ENCODE assay signal across 8 cellular contexts in the genomic region with DNA sequence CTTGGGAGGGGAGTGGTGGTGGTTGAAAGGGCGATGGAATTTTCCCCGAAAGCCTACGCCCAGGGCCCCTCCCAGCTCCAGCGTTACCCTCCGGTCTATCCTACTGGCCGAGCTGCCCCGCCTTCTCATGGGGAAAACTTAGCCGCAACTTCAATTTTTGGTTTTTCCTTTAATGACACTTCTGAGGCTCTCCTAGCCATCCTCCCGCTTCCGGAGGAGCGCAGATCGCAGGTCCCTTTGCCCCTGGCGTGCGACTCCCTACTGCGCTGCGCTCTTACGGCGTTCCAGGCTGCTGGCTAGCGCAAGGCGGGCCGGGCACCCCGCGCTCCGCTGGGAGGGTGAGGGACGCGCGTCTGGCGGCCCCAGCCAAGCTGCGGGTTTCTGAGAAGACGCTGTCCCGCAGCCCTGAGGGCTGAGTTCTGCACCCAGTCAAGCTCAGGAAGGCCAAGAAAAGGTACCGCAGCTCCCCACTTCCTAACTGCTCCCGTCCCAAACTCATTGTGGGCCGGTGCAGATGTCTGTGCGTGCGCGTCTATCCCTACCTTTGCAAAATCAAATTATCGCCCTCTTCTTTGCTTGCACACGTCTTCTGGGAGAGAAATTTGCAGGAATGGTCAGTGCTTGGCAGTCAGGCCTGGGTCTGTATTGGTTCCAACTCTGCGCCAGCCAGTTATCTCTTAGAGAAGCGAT. TPM values are rescaled to one million over a fixed set of nuclear protein-coding genes. Genes with fewer than 3 reads are reported as not detected.
DNase-seq lines count a peak whose midpoint lies in the region; ATAC-seq and TF ChIP-seq lines count a peak whose summit lies in the region.

No MANE protein-coding gene starts in this region.

- peak overlapping the region; percentile 98 to 99 for H3K4me3 Mint-ChIP-seq in CD14-positive monocyte

- TF ChIP-seq POLR2A in body of pancreas (IDR thresholded peaks at IDR 0.05), result peak in 2 of 3 donors; percentile 42 to 51

- DNase-seq in CD14-positive monocyte (ENCODE audit: low spot score) (no peak), Panc1 (ENCODE audit: low read depth, low spot score) (no peak), body of pancreas (peak; percentile 33 to 61 (median 47)), iris pigment epithelial cell (ENCODE audit: low read depth) (peak; percentile 67), NAMALWA (ENCODE audit: low spot score) (no peak)
- DNase-seq in stimulated activated CD4-positive, alpha-beta T cell treated with anti-CD3 and anti-CD28 coated beads, Interleukin-15, amount 100 ng/mL, for 24 hours, result peak; percentile 56

- ATAC-seq in GM18870 (IDR thresholded peaks at IDR 0.05; ENCODE audit: unreplicated experiment) (peak; percentile 32), HG02981 (IDR thresholded peaks at IDR 0.05; ENCODE audit: unreplicated experiment) (peak; percentile 42), Panc1 (peak; percentile 89), body of pancreas (peak; percentile 81)

- intact Hi-C loops in CD14-positive monocyte (cut with micrococcal nuclease) (loop anchor here (5.0 to 10.0 kb wide), 4 partner anchors 48 to 415 kb away; partner anchors contain the start of gene ZNF330 (in 1 of the 2)), Panc1 (cut with micrococcal nuclease; ENCODE audit: unreplicated experiment) (no loop called here), body of pancreas (cut with DNase I) (no loop called here)

- CTCF ChIA-PET in Panc1 (lab: Charles Lee), result no interaction called here

- in situ Hi-C loops in Panc1 (cut with HindIII; ENCODE audit: low pct_unique_long_range_greater_than_20kb, low sequenced_read_pairs), result no loop called here

- H3K4me1 ChIP-seq in Panc1 (ENCODE audit: control insufficient read depth, insufficient read depth, low read length) (peaks cover 5% of the 10 kb centered on the region; the same call in 1 of the 2 replicates), body of pancreas (no peaks in the 10 kb centered on the region)

- peaks cover 4 to 6% of the 10 kb centered on the region in 2 donors for H3K36me3 Mint-ChIP-seq in CD14-positive monocyte

- H3K27me3 ChIP-seq in Panc1 (ENCODE audit: control insufficient read depth, insufficient read depth, low read length) (no peaks in the 10 kb centered on the region), body of pancreas (no peaks in the 10 kb centered on the region)

- H3K36me3 ChIP-seq in Panc1 (ENCODE audit: control insufficient read depth, insufficient read depth, low read length) (no peaks in the 10 kb centered on the region), body of pancreas (replicated peaks in 1 of 2; ENCODE audit: insufficient read depth in 1 of 2, low read depth in 2 of 2) (no peaks in the 10 kb centered on the region)

- H3K27me3 Mint-ChIP-seq in CD14-positive monocyte (ENCODE audit: low read depth in 3 of 3), result peaks cover 0 to 19% (median 13%) of the 10 kb centered on the region in 3 donors

- no TSS peak for BruUV-seq in Panc1 (replicated peaks; lab: Mats Ljungman, UMichigan)

- WGBS in body of pancreas, 2 donors, result 2% methylated on average over 11 to 41 of the region's 41 CpGs

- H3K4me3 ChIP-seq in Panc1 (ENCODE audit: low read depth in 2 of 2, low read length in 2 of 2), result peak overlapping the region; percentile 71 to 74
- peak overlapping the region; percentile 67 to 88 for H3K4me3 ChIP-seq in body of pancreas

- H3K27ac Mint-ChIP-seq in CD14-positive monocyte, result peak overlapping the region; percentile 86 to 96 (median 94)

- no peaks in the 10 kb centered on the region for H3K9me3 ChIP-seq in Panc1 (ENCODE audit: control insufficient read depth, insufficient read depth, low read depth, low read length)
- H3K9me3 ChIP-seq in body of pancreas, result no peaks in the 10 kb centered on the region

- POLR2A ChIA-PET in Panc1 (lab: Charles Lee), result interaction anchor here (0.5 kb wide), 1 partner anchor 433 kb away, joined by 4 read pairs; no protein-coding TSS in a partner anchor

- H3K4me1 Mint-ChIP-seq in CD14-positive monocyte, result peaks cover 44% of the 10 kb centered on the region

- TF ChIP-seq CTCF in CD14-positive monocyte (IDR thresholded peaks at IDR 0.05) (no peak), Panc1 (IDR thresholded peaks at IDR 0.05) (no peak), body of pancreas (IDR thresholded peaks at IDR 0.05) (no peak)

- H3K27ac ChIP-seq in Panc1 (ENCODE audit: low read length) (peak overlapping the region; percentile 61), body of pancreas (peak overlapping the region; percentile 28 to 81 (median 76))

- H3K9me3 Mint-ChIP-seq in CD14-positive monocyte, result no peaks in the 10 kb centered on the region

RNA-seq across cellular contexts. Expression of gene IL15, which starts 0.5 kb away (rescaled TPM):
- 10 to 100 TPM; 22.1 to 25.7 TPM for polyA plus RNA-seq in CD14-positive monocyte
- 2.7 TPM for total RNA-seq in Panc1 (2021; ENCODE audit: unreplicated experiment)
- polyA plus RNA-seq in Panc1 (2012; ENCODE audit: insufficient read length), result 1.2 TPM
- total RNA-seq in body of pancreas, result 1 to 10 TPM in 1 of 2 donors, under 1 TPM in 1; 0.66 to 2.1 TPM

Comparison
In these comparisons a context has a peak if more than half of its experiments do, and no peak if none do; other contexts are left out.
1. DNase-seq: peak in body of pancreas (4 of 4), iris pigment epithelial cell (single experiment) and stimulated activated CD4-positive, alpha-beta T cell treated with anti-CD3 and anti-CD28 coated beads, Interleukin-15, amount 100 ng/mL, for 24 hours (single experiment); none in CD14-positive monocyte (single experiment), Panc1 (single experiment) and NAMALWA (single experiment).
2. ATAC-seq: peak in every context shown above with its lines; median percentile 89 in Panc1; 81 in body of pancreas; 42 in HG02981; 32 in GM18870.
3. intact Hi-C loops: an anchor here in CD14-positive monocyte (5.0 to 10.0 kb wide); none called in Panc1 and body of pancreas.